8 cellular contexts compared by ENCODE assay signal in genomic region chr11:36509265-36509664, GRCh38. TPM values are rescaled to one million over a fixed set of nuclear protein-coding genes. Genes with fewer than 3 reads are reported as not detected.
DNase-seq lines count a peak whose midpoint lies in the region; ATAC-seq and TF ChIP-seq lines count a peak whose summit lies in the region.

No MANE protein-coding gene starts in this region.

- TF ChIP-seq CTCF in WI38 (IDR thresholded peaks at IDR 0.05; ENCODE audit: low read depth, low read length) = no peak
- TF ChIP-seq CTCF in epithelial cell of proximal tubule (conservative IDR thresholded peaks at IDR 0.05; ENCODE audit: low read depth, low read length) = no peak

- peaks cover 3% of the 10 kb centered on the region for H3K9me3 ChIP-seq in aorta (ENCODE audit: control insufficient read depth, low read length)

- peak; percentile 30 to 33 for ATAC-seq in activated CD4-positive, CD25-positive, alpha-beta regulatory T cell treated with anti-CD3 and anti-CD28 coated beads, Interleukin-2, amount 50 U/mL, for 24 hours
- peak; percentile 18 for ATAC-seq in HG03432 (IDR thresholded peaks at IDR 0.05; ENCODE audit: unreplicated experiment)
- ATAC-seq in aorta (ENCODE audit: low FRiP score) = peak; percentile 47
- no peak for ATAC-seq in GM18519 (IDR thresholded peaks at IDR 0.05; ENCODE audit: low FRiP score, unreplicated experiment)

- peak overlapping the region in 1 of 2 donors; percentile 14 for H3K27ac ChIP-seq in aorta (ENCODE audit: low read depth in 1 of 2, low read length in 2 of 2)

- no peaks in the 10 kb centered on the region for H3K36me3 ChIP-seq in aorta (ENCODE audit: control insufficient read depth in 1 of 2, insufficient read depth in 2 of 2, low read length in 1 of 2)

- H3K4me3 ChIP-seq in WI38 (ENCODE audit: low read depth, low read length) = peak overlapping the region; percentile 98
- peak overlapping the region; percentile 78 for H3K4me3 ChIP-seq in epithelial cell of proximal tubule (ENCODE audit: low read depth, low read length)
- H3K4me3 ChIP-seq in aorta (ENCODE audit: low read length in 2 of 2) = peak overlapping the region; percentile 30 to 83

- 0% methylated on average over 17 of the region's 17 CpGs for WGBS in aorta, 2 donors

- no peaks in the 10 kb centered on the region for H3K4me1 ChIP-seq in aorta (ENCODE audit: control insufficient read depth in 1 of 2, insufficient read depth in 2 of 2, low read length in 2 of 2)

- H3K27me3 ChIP-seq in aorta (ENCODE audit: control insufficient read depth in 1 of 2, insufficient read depth in 2 of 2, low read length in 1 of 2) = no peaks in the 10 kb centered on the region

- intact Hi-C loops in aorta (cut with DNase I) = no loop called here

- no peak for DNase-seq in activated CD4-positive, CD25-positive, alpha-beta regulatory T cell (lab: John Stamatoyannopoulos, UW)
- DNase-seq in epithelial cell of proximal tubule (ENCODE audit: low read depth) = no peak
- peak; percentile 70 for DNase-seq in myocyte (ENCODE audit: low read depth)
- no peak for DNase-seq in aorta

RNA-seq across cellular contexts. Expression of gene TRAF6, which starts 0.8 kb away (rescaled TPM):
- total RNA-seq in epithelial cell of proximal tubule (7.5 and 9.8 TPM in 2 replicates), myocyte (18.3 and 20.4 TPM in 2 replicates), aorta (10 to 100 TPM; 18.7 to 22.5 TPM)
- polyA plus RNA-seq in myocyte (2012) = 7.5 TPM
- 1 to 10 TPM; 4.4 to 5.7 TPM for polyA plus RNA-seq in aorta

RNA-seq across cellular contexts. Expression of gene RAG1, which starts 58.5 kb away (rescaled TPM):
- 1.0 and 2.0 TPM in 2 replicates for total RNA-seq in epithelial cell of proximal tubule
- total RNA-seq in myocyte = 2.6 and 5.6 TPM in 2 replicates
- polyA plus RNA-seq in myocyte (2012) = 2.3 TPM
- total RNA-seq in aorta = under 1 TPM; 0.65 to 0.96 TPM
- under 1 TPM; 0.05 to 0.38 TPM for polyA plus RNA-seq in aorta
